ENCODE assay signal across 21 cellular contexts in the genomic region with DNA sequence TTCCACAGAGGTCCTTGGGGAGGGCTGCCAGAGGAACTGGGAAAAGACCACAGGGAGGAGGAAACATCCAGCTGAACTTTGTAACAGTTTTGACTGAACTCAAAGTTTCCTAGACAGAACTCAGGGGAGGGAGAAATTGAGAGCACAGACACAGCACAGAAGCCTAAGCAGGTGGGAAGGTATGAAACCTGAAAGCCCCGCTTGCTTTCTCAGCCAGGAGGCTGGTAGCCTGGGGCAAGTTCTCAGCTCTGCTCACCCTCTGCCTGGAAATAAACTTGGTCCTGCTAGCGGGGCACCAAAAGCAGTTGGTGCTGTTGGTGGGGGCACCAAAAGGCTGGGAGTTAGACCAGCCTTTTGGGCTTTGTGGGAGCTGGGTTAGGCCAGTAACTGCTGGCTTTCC. TPM values are rescaled to one million over a fixed set of nuclear protein-coding genes. Genes with fewer than 3 reads are reported as not detected.
"Had no signal": no experiment of that assay in that cellular context is flagged by ENCODE, and none has a peak within 500 bp of the region (broad histone marks: within the 10 kb centered on the region; RNA-seq: fewer than 3 reads in every experiment).

No MANE protein-coding gene starts in this region.

- H3K27ac ChIP-seq: dorsolateral prefrontal cortex, stomach, thoracic aorta had no signal

- H3K27me3 ChIP-seq: stomach had no signal

- H3K4me3 ChIP-seq: dorsolateral prefrontal cortex, stomach, thoracic aorta had no signal

- H3K36me3 ChIP-seq: stomach, thoracic aorta had no signal

- H3K9me3 ChIP-seq: thoracic aorta had no signal

- H3K4me1 ChIP-seq: stomach had no signal

- DNase-seq: cortex of kidney; dorsolateral prefrontal cortex; effector CD8-positive, alpha-beta T cell; foreskin melanocyte; head of caudate nucleus; hippocampal formation; mesendoderm; naive thymus-derived CD8-positive, alpha-beta T cell; posterior cingulate gyrus; right cardiac atrium; small intestine; stimulated activated CD4-positive, alpha-beta T cell treated with anti-CD3 and anti-CD28 coated beads, Interleukin-12 subunit alpha, Interleukin-12 subunit beta, amount 100 ng/mL, for 4 hours; stimulated activated naive CD4-positive, alpha-beta T cell; stomach; substantia nigra; trophoblast cell had no signal

RNA-seq across cellular contexts. Expression of a gene that starts 25.9 kb away (rescaled TPM):
- polyA plus RNA-seq: esophagus; liver; naive thymus-derived CD8-positive, alpha-beta T cell; neural cell; right cardiac atrium; small intestine; stomach; urinary bladder had no signal

RNA-seq across cellular contexts. Expression of a gene that starts 45.9 kb away (rescaled TPM):
- polyA plus RNA-seq: esophagus; liver; naive thymus-derived CD8-positive, alpha-beta T cell; neural cell; right cardiac atrium; small intestine; stomach; urinary bladder had no signal
